In genomic region chr17:57440522-57441269, GRCh38 we compare ENCODE assay signal across 1 cellular context.
TF ChIP-seq lines count a peak whose summit lies in the region.

No MANE protein-coding gene starts in this region.

TF ChIP-seq in HepG2, 621 proteins besides CTCF, POLR2A, EP300 and RAD21 (continued from another document and continues in another):
- TF ChIP-seq, protein P1, sequence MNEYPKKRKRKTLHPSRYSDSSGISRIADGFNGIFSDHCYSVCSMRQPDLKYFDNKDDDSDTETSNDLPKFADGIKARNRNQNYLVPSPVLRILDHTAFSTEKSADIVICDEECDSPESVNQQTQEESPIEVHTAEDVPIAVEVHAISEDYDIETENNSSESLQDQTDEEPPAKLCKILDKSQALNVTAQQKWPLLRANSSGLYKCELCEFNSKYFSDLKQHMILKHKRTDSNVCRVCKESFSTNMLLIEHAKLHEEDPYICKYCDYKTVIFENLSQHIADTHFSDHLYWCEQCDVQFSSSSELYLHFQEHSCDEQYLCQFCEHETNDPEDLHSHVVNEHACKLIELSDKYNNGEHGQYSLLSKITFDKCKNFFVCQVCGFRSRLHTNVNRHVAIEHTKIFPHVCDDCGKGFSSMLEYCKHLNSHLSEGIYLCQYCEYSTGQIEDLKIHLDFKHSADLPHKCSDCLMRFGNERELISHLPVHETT (CRISPR knock-in tag; conservative IDR thresholded peaks at IDR 0.05) = peak; percentile 73; the same call in 1 of the 2 replicates
- TF ChIP-seq HMGXB4 (CRISPR knock-in tag; IDR thresholded peaks at IDR 0.05; ENCODE audit: borderline replicate concordance in 1 of 2, low read depth in 1 of 2) (peak in 1 of 2 experiments; percentile 74; a peak in 2 of 4 replicates), ZSCAN29 (CRISPR knock-in tag; conservative IDR thresholded peaks at IDR 0.05) (no peak), DMAP1 (CRISPR knock-in tag; IDR thresholded peaks at IDR 0.05) (0 out of 2 replicates have a peak, but pooled peaks have one; percentile 19), RELA (CRISPR knock-in tag; IDR thresholded peaks at IDR 0.05) (no peak), ZNF770 (CRISPR knock-in tag; IDR thresholded peaks at IDR 0.05) (peak; percentile 73), SCMH1 (CRISPR knock-in tag; IDR thresholded peaks at IDR 0.05; ENCODE audit: borderline replicate concordance) (no peak), TFDP1 (CRISPR knock-in tag; IDR thresholded peaks at IDR 0.05; ENCODE audit: borderline replicate concordance) (no peak; the same call in 1 of the 2 replicates), RFXANK (CRISPR knock-in tag; IDR thresholded peaks at IDR 0.05) (no peak), CAMTA2 (CRISPR knock-in tag; IDR thresholded peaks at IDR 0.05; ENCODE audit: borderline replicate concordance) (no peak), STAG1 (CRISPR knock-in tag; IDR thresholded peaks at IDR 0.05) (peak; percentile 89), ZNF749 (CRISPR knock-in tag; IDR thresholded peaks at IDR 0.05; ENCODE audit: borderline replicate concordance) (no peak), ZSCAN12 (CRISPR knock-in tag; IDR thresholded peaks at IDR 0.05) (no peak), ZNF660 (CRISPR knock-in tag; IDR thresholded peaks at IDR 0.05; ENCODE audit: borderline replicate concordance, low read depth) (no peak), ISX (CRISPR knock-in tag; conservative IDR thresholded peaks at IDR 0.05) (no peak), ZNF777 (CRISPR knock-in tag; IDR thresholded peaks at IDR 0.05) (0 out of 2 replicates have a peak, but pooled peaks have one; percentile 20), SMARCC2 (IDR thresholded peaks at IDR 0.05) (no peak), ZNF331 (CRISPR knock-in tag; IDR thresholded peaks at IDR 0.05) (no peak), SALL2 (CRISPR knock-in tag; IDR thresholded peaks at IDR 0.05) (no peak), RARG (CRISPR knock-in tag; IDR thresholded peaks at IDR 0.05; ENCODE audit: low read depth) (no peak), ZNF337 (CRISPR knock-in tag; IDR thresholded peaks at IDR 0.05; ENCODE audit: borderline replicate concordance, low read depth) (no peak), ETV5 (CRISPR knock-in tag; IDR thresholded peaks at IDR 0.05; ENCODE audit: borderline replicate concordance) (0 out of 2 replicates have a peak, but pooled peaks have one; percentile 9), ERF (CRISPR knock-in tag; IDR thresholded peaks at IDR 0.05) (peak; percentile 65; the same call in 1 of the 2 replicates), HOMEZ (CRISPR knock-in tag; IDR thresholded peaks at IDR 0.05; ENCODE audit: low read depth) (no peak), PAX8 (CRISPR knock-in tag; IDR thresholded peaks at IDR 0.05; ENCODE audit: borderline replicate concordance) (no peak), REPIN1 (CRISPR knock-in tag; IDR thresholded peaks at IDR 0.05; ENCODE audit: borderline replicate concordance, low read depth) (no peak), HIVEP1 (CRISPR knock-in tag; IDR thresholded peaks at IDR 0.05) (peak; percentile 40; the same call in 1 of the 2 replicates), ZNF550 (CRISPR knock-in tag; IDR thresholded peaks at IDR 0.05; ENCODE audit: borderline replicate concordance) (no peak), ZFP1 (CRISPR knock-in tag; IDR thresholded peaks at IDR 0.05) (no peak), MAZ (IDR thresholded peaks at IDR 0.05; ENCODE audit: borderline replicate concordance, low read depth, low read length) (no peak), MAZ (CRISPR knock-in tag; IDR thresholded peaks at IDR 0.05; ENCODE audit: low read depth) (no peak), SRY (CRISPR knock-in tag; IDR thresholded peaks at IDR 0.05) (no peak), PHF20 (CRISPR knock-in tag; IDR thresholded peaks at IDR 0.05) (no peak), HDAC2 (CRISPR knock-in tag; IDR thresholded peaks at IDR 0.05) (peak; percentile 9; the same call in 1 of the 2 replicates), MLX (CRISPR knock-in tag; IDR thresholded peaks at IDR 0.05) (no peak), KDM4B (CRISPR knock-in tag; IDR thresholded peaks at IDR 0.05) (no peak), ATRX (CRISPR knock-in tag; IDR thresholded peaks at IDR 0.05; ENCODE audit: borderline replicate concordance) (no peak)
- TF ChIP-seq, protein P2, sequence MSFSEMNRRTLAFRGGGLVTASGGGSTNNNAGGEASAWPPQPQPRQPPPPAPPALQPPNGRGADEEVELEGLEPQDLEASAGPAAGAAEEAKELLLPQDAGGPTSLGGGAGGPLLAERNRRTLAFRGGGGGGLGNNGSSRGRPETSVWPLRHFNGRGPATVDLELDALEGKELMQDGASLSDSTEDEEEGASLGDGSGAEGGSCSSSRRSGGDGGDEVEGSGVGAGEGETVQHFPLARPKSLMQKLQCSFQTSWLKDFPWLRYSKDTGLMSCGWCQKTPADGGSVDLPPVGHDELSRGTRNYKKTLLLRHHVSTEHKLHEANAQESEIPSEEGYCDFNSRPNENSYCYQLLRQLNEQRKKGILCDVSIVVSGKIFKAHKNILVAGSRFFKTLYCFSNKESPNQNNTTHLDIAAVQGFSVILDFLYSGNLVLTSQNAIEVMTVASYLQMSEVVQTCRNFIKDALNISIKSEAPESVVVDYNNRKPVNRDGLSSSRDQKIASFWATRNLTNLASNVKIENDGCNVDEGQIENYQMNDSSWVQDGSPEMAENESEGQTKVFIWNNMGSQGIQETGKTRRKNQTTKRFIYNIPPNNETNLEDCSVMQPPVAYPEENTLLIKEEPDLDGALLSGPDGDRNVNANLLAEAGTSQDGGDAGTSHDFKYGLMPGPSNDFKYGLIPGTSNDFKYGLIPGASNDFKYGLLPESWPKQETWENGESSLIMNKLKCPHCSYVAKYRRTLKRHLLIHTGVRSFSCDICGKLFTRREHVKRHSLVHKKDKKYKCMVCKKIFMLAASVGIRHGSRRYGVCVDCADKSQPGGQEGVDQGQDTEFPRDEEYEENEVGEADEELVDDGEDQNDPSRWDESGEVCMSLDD (CRISPR knock-in tag; IDR thresholded peaks at IDR 0.05; ENCODE audit: borderline replicate concordance) = no peak
- TF ChIP-seq, protein P3, sequence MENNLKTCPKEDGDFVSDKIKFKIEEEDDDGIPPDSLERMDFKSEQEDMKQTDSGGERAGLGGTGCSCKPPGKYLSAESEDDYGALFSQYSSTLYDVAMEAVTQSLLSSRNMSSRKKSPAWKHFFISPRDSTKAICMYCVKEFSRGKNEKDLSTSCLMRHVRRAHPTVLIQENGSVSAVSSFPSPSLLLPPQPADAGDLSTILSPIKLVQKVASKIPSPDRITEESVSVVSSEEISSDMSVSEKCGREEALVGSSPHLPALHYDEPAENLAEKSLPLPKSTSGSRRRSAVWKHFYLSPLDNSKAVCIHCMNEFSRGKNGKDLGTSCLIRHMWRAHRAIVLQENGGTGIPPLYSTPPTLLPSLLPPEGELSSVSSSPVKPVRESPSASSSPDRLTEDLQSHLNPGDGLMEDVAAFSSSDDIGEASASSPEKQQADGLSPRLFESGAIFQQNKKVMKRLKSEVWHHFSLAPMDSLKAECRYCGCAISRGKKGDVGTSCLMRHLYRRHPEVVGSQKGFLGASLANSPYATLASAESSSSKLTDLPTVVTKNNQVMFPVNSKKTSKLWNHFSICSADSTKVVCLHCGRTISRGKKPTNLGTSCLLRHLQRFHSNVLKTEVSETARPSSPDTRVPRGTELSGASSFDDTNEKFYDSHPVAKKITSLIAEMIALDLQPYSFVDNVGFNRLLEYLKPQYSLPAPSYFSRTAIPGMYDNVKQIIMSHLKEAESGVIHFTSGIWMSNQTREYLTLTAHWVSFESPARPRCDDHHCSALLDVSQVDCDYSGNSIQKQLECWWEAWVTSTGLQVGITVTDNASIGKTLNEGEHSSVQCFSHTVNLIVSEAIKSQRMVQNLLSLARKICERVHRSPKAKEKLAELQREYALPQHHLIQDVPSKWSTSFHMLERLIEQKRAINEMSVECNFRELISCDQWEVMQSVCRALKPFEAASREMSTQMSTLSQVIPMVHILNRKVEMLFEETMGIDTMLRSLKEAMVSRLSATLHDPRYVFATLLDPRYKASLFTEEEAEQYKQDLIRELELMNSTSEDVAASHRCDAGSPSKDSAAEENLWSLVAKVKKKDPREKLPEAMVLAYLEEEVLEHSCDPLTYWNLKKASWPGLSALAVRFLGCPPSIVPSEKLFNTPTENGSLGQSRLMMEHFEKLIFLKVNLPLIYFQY (CRISPR knock-in tag; IDR thresholded peaks at IDR 0.05; ENCODE audit: borderline replicate concordance) = no peak
- TF ChIP-seq, protein P4, sequence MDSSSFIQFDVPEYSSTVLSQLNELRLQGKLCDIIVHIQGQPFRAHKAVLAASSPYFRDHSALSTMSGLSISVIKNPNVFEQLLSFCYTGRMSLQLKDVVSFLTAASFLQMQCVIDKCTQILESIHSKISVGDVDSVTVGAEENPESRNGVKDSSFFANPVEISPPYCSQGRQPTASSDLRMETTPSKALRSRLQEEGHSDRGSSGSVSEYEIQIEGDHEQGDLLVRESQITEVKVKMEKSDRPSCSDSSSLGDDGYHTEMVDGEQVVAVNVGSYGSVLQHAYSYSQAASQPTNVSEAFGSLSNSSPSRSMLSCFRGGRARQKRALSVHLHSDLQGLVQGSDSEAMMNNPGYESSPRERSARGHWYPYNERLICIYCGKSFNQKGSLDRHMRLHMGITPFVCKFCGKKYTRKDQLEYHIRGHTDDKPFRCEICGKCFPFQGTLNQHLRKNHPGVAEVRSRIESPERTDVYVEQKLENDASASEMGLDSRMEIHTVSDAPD (CRISPR knock-in tag; IDR thresholded peaks at IDR 0.05) = no peak
- TF ChIP-seq, protein P5, sequence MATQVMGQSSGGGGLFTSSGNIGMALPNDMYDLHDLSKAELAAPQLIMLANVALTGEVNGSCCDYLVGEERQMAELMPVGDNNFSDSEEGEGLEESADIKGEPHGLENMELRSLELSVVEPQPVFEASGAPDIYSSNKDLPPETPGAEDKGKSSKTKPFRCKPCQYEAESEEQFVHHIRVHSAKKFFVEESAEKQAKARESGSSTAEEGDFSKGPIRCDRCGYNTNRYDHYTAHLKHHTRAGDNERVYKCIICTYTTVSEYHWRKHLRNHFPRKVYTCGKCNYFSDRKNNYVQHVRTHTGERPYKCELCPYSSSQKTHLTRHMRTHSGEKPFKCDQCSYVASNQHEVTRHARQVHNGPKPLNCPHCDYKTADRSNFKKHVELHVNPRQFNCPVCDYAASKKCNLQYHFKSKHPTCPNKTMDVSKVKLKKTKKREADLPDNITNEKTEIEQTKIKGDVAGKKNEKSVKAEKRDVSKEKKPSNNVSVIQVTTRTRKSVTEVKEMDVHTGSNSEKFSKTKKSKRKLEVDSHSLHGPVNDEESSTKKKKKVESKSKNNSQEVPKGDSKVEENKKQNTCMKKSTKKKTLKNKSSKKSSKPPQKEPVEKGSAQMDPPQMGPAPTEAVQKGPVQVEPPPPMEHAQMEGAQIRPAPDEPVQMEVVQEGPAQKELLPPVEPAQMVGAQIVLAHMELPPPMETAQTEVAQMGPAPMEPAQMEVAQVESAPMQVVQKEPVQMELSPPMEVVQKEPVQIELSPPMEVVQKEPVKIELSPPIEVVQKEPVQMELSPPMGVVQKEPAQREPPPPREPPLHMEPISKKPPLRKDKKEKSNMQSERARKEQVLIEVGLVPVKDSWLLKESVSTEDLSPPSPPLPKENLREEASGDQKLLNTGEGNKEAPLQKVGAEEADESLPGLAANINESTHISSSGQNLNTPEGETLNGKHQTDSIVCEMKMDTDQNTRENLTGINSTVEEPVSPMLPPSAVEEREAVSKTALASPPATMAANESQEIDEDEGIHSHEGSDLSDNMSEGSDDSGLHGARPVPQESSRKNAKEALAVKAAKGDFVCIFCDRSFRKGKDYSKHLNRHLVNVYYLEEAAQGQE (IDR thresholded peaks at IDR 0.05; ENCODE audit: borderline replicate concordance in 1 of 2, low read depth in 1 of 2, low read length in 2 of 2) = no peak
